ENCODE assay signal across 16 cellular contexts in genomic region chr2:216126943-216127342, GRCh38. TPM values are rescaled to one million over a fixed set of nuclear protein-coding genes. Genes with fewer than 3 reads are reported as not detected.
A peak's percentile ranks its signal among the peaks of the same experiment; 100 is the strongest.
DNase-seq lines count a peak whose midpoint lies in the region; ATAC-seq, FAIRE-seq and TF ChIP-seq lines count a peak whose summit lies in the region.
"Had no signal": no experiment of that assay in that cellular context is flagged by ENCODE, and none has a peak within 500 bp of the region (broad histone marks: within the 10 kb centered on the region; RNA-seq: fewer than 3 reads in every experiment).

No MANE protein-coding gene starts in this region.

- H3K4me3 Mint-ChIP-seq in natural killer cell: no peak overlapping the region
- H3K4me3 Mint-ChIP-seq in natural killer cell treated with Interleukin-12 subunit alpha and Interleukin-12 subunit beta and Interleukin-15 and Interleukin-18, amount 100 ng/mL, for 72 hours: no peak overlapping the region

- H3K27ac ChIP-seq in HL-60 (replicated peaks): peak overlapping the region; percentile 60
- no peak overlapping the region for H3K27ac ChIP-seq in GM12878 (ENCODE audit: control insufficient read depth, insufficient read depth)
- H3K27ac ChIP-seq in aorta (ENCODE audit: low read depth in 1 of 2, low read length in 2 of 2): no peak overlapping the region

- RAD21 ChIA-PET in GM12878 (lab: Charles Lee; ENCODE audit: unreplicated experiment): no interaction called here

- SMC1A ChIA-PET in GM12878 (lab: Charles Lee; ENCODE audit: uncharacterized antibody, unreplicated experiment): interaction anchor here (1.0 to 3.8 kb wide), 5 partner anchors 12 to 110 kb away, joined by 3 to 22 read pairs (median 3); no protein-coding TSS in a partner anchor

- no peak overlapping the region for H3K9ac ChIP-seq in GM12878 (ENCODE audit: control insufficient read depth, insufficient read depth, low read length)

- peaks cover 7 to 47% of the 10 kb centered on the region in 2 experiments for H3K36me3 ChIP-seq in GM12878 (ENCODE audit: control insufficient read depth in 2 of 2, insufficient read depth in 2 of 2, low read length in 1 of 2)
- peaks cover 8 to 12% of the 10 kb centered on the region in 2 donors for H3K36me3 ChIP-seq in aorta (ENCODE audit: control insufficient read depth in 1 of 2, insufficient read depth in 2 of 2, low read length in 1 of 2)

- no peaks in the 10 kb centered on the region for H3K9me3 ChIP-seq in GM12878 (replicated peaks; ENCODE audit: control insufficient read depth, insufficient read depth, low read length)
- H3K9me3 ChIP-seq in aorta (ENCODE audit: control insufficient read depth, low read length): no peaks in the 10 kb centered on the region

- BruUV-seq in GM12878 (replicated peaks; lab: Mats Ljungman, UMichigan): no TSS peak

- CTCF ChIA-PET in GM12878 (lab: Yijun Ruan, JAX): interaction anchor here (1.0 to 4.6 kb wide), 4 partner anchors 13 to 103 kb away, joined by 3 to 29 read pairs (median 12); partner anchors contain the start of gene XRCC5

- TF ChIP-seq EP300 in GM12878 (IDR thresholded peaks at IDR 0.05; ENCODE audit: borderline replicate concordance in 1 of 2, control insufficient read depth in 1 of 2, low read depth in 2 of 2, low read length in 2 of 2): no peak

- H3K36me3 Mint-ChIP-seq in natural killer cell: peaks cover 53% of the 10 kb centered on the region
- H3K36me3 Mint-ChIP-seq in natural killer cell treated with Interleukin-12 subunit alpha and Interleukin-12 subunit beta and Interleukin-15 and Interleukin-18, amount 100 ng/mL, for 72 hours: peaks cover 56% of the 10 kb centered on the region

- H3K9me3 Mint-ChIP-seq in natural killer cell: no peaks in the 10 kb centered on the region
- no peaks in the 10 kb centered on the region for H3K9me3 Mint-ChIP-seq in natural killer cell treated with Interleukin-12 subunit alpha and Interleukin-12 subunit beta and Interleukin-15 and Interleukin-18, amount 100 ng/mL, for 72 hours

- peaks cover 26 to 28% of the 10 kb centered on the region in 2 donors for H3K4me1 Mint-ChIP-seq in natural killer cell
- H3K4me1 Mint-ChIP-seq in natural killer cell treated with Interleukin-12 subunit alpha and Interleukin-12 subunit beta and Interleukin-15 and Interleukin-18, amount 100 ng/mL, for 72 hours (ENCODE audit: low read depth in 2 of 2): peaks cover 20 to 29% of the 10 kb centered on the region in 2 donors

- intact Hi-C loops in natural killer cell (cut with micrococcal nuclease): no loop called here
- intact Hi-C loops in GM12878 (cut with micrococcal nuclease; ENCODE audit: unreplicated experiment): no loop called here
- intact Hi-C loops in aorta (cut with DNase I): no loop called here

- no peaks in the 10 kb centered on the region for H4K20me1 ChIP-seq in GM12878 (ENCODE audit: control insufficient read depth, insufficient read depth)

- no peak for ATAC-seq in natural killer cell
- ATAC-seq in natural killer cell treated with Interleukin-12 subunit alpha and Interleukin-12 subunit beta and Interleukin-15 and Interleukin-18, amount 100 ng/mL, for 72 hours: no peak
- no peak for ATAC-seq in GM12878
- no peak for ATAC-seq in HG03159 (IDR thresholded peaks at IDR 0.05; ENCODE audit: unreplicated experiment)
- no peak for ATAC-seq in aorta (ENCODE audit: low FRiP score)
- ATAC-seq: K562 had no signal

- no peak overlapping the region for H3K4me2 ChIP-seq in GM12878 (ENCODE audit: control insufficient read depth, insufficient read depth)

- POLR2A ChIA-PET in GM12878 (lab: Charles Lee): no interaction called here

- H3K27me3 ChIP-seq in HL-60 (ENCODE audit: insufficient read depth, poor library complexity, severe bottlenecking) (no peaks in the 10 kb centered on the region), GM12878 (replicated peaks in 1 of 2; ENCODE audit: control insufficient read depth in 2 of 2, insufficient read depth in 2 of 2, low read length in 1 of 2) (no peaks in the 10 kb centered on the region), aorta (ENCODE audit: control insufficient read depth in 1 of 2, insufficient read depth in 2 of 2, low read length in 1 of 2) (no peaks in the 10 kb centered on the region)

- TF ChIP-seq POLR2A in GM12878 (IDR thresholded peaks at IDR 0.05; ENCODE audit: low read depth, low read length): no peak

- in situ Hi-C loops in GM12878 (cut with MboI): no loop called here

- FAIRE-seq in GM12878 (lab: Jason Lieb, UNC): no peak
- FAIRE-seq: K562 had no signal

- H2AFZ ChIP-seq in GM12878 (ENCODE audit: control insufficient read depth, low read depth, low read length): no peak overlapping the region

- no peak overlapping the region for H3K4me3 ChIP-seq in HL-60 (replicated peaks; ENCODE audit: insufficient read depth, low read length)
- H3K4me3 ChIP-seq in GM12878: no peak overlapping the region
- no peak overlapping the region for H3K4me3 ChIP-seq in aorta (ENCODE audit: low read length in 2 of 2)
- H3K4me3 ChIP-seq: K562 had no signal

- DNase-seq in natural killer cell (no peak), HL-60 (ENCODE audit: low read depth in 1 of 2, low spot score in 1 of 2) (peak in 1 of 2 experiments; percentile 6), GM12878 (ENCODE audit: low read depth, low spot score) (no peak), hippocampal formation (lab: John Stamatoyannopoulos, UW) (no peak), aorta (no peak)
- DNase-seq in natural killer cell treated with Interleukin-12 subunit alpha and Interleukin-12 subunit beta and Interleukin-15 and Interleukin-18, amount 100 ng/mL, for 72 hours (ENCODE audit: low spot score): no peak
- DNase-seq: DMS79 treated with DMSO at 0.1 percent for 48 hours; HCEC 1CT; NCI-H1417; NCI-H1930; NCI-H2171; NCI-H446; NK-92 treated with Interleukin-12 subunit alpha and Interleukin-12 subunit beta, amount 100 ng/mL, for 24 hours; SHP77 treated with DMSO at 0.1 percent for 48 hours had no signal

- no peak for TF ChIP-seq RAD21 in GM12878 (IDR thresholded peaks at IDR 0.05; ENCODE audit: insufficient read depth, low read depth, low read length)

- H3K27ac Mint-ChIP-seq in natural killer cell: peak overlapping the region; percentile 47 to 66
- H3K27ac Mint-ChIP-seq in natural killer cell treated with Interleukin-12 subunit alpha and Interleukin-12 subunit beta and Interleukin-15 and Interleukin-18, amount 100 ng/mL, for 72 hours: no peak overlapping the region

- no peaks in the 10 kb centered on the region for H3K27me3 Mint-ChIP-seq in natural killer cell (ENCODE audit: low read depth in 2 of 2)
- H3K27me3 Mint-ChIP-seq in natural killer cell treated with Interleukin-12 subunit alpha and Interleukin-12 subunit beta and Interleukin-15 and Interleukin-18, amount 100 ng/mL, for 72 hours: no peaks in the 10 kb centered on the region

- H3K4me1 ChIP-seq in GM12878 (ENCODE audit: control insufficient read depth, insufficient read depth, low read length) (no peaks in the 10 kb centered on the region), aorta (ENCODE audit: control insufficient read depth in 1 of 2, insufficient read depth in 2 of 2, low read length in 2 of 2) (no peaks in the 10 kb centered on the region)

- WGBS in GM12878 (ENCODE audit: insufficient coverage, insufficient replicate concordance, low lambda C conversion rate, missing lambda C conversion rate): 88% methylated on average over 5 of the region's 5 CpGs
- WGBS in aorta, 2 donors: 94 to 95% methylated on average over 5 of the region's 5 CpGs

- H3K79me2 ChIP-seq in GM12878 (ENCODE audit: control insufficient read depth, insufficient read depth, low read length): peaks cover 2% of the 10 kb centered on the region

- TF ChIP-seq CTCF in natural killer cell (IDR thresholded peaks at IDR 0.05) (no peak), HL-60 (IDR thresholded peaks at IDR 0.05; ENCODE audit: insufficient read depth, low read length) (no peak), GM12878 (IDR thresholded peaks at IDR 0.05 in 2 of 3, conservative IDR thresholded peaks at IDR 0.05 in 1 of 3; ENCODE audit: control insufficient read depth in 2 of 3, extremely low read depth in 1 of 3, insufficient read depth in 1 of 3, low read depth in 3 of 3, low read length in 3 of 3) (no peak)

RNA-seq across cellular contexts. Expression of gene XRCC5, which starts 17.8 kb away (rescaled TPM):
- total RNA-seq in natural killer cell (100 to 1,000 TPM; 188 to 220 (median 201) TPM), GM12878 (2014; rRNA removed) (403 and 444 TPM in 2 replicates), GM12878 (2014; rRNA removed; fragmentation: Illumina TruSeq; extraction: Trizol) (489 and 508 TPM in 2 replicates), GM12878 (2021) (479 and 499 TPM in 2 replicates), aorta (100 to 1,000 TPM; 170 to 189 TPM)
- 100 to 1,000 TPM; 454 to 500 TPM for total RNA-seq in natural killer cell treated with Interleukin-12 subunit alpha and Interleukin-12 subunit beta and Interleukin-15 and Interleukin-18, amount 100 ng/mL, for 72 hours
- 263 and 285 TPM in 2 replicates for total RNA-seq in GM12878 (2013; cell fraction: nucleolus; rRNA removed)
- polyA plus RNA-seq in GM12878 (2011; ENCODE audit: low read depth): 207 TPM
- polyA plus RNA-seq in GM12878 (2011; rRNA removed) (636 and 704 TPM in 2 replicates), GM12878 (2014; fragmentation: Illumina TruSeq; extraction: Trizol) (496 and 588 TPM in 2 replicates), GM12878 (2014; fragmentation: Nextera tagmentation; extraction: Ambion mirVana) (100 to 1,000 TPM; 552 to 556 TPM), GM12878 (2014; rRNA removed) (227 and 259 TPM in 2 replicates), GM12878 (2016; fragmentation: Nextera tagmentation; extraction: Ambion mirVana) (100 to 1,000 TPM; 770 to 815 TPM), aorta (10 to 100 TPM; 64.0 to 80.2 TPM)
- polyA plus RNA-seq in GM12878 (2011; cell fraction: cytosol; rRNA removed): 275 and 287 TPM in 2 replicates
- polyA plus RNA-seq in GM12878 (2011; cell fraction: nucleus; rRNA removed): 218 and 240 TPM in 2 replicates
- polyA plus RNA-seq in GM12878 (2012): 158 and 167 TPM in 2 replicates
- polyA minus RNA-seq in GM12878 (2011; rRNA and poly(A)+ RNA removed): 521 and 1,300 TPM in 2 replicates
- polyA minus RNA-seq in GM12878 (2011; cell fraction: cytosol; rRNA and poly(A)+ RNA removed): 139 and 143 TPM in 2 replicates
- polyA minus RNA-seq in GM12878 (2011; cell fraction: nucleus; rRNA and poly(A)+ RNA removed): 186 and 262 TPM in 2 replicates

RNA-seq across cellular contexts. Expression of gene TMEM169, which starts 45.2 kb away (rescaled TPM):
- total RNA-seq in natural killer cell (1 to 10 TPM in 1 of 3 donors, under 1 TPM in 2; 0.68 to 1.5 (median 0.98) TPM), GM12878 (2014; rRNA removed) (1.4 and 1.6 TPM in 2 replicates), GM12878 (2014; rRNA removed; fragmentation: Illumina TruSeq; extraction: Trizol) (2.5 TPM in 2 replicates), GM12878 (2021) (2.4 and 2.7 TPM in 2 replicates), aorta (under 1 TPM; 0.32 to 0.72 TPM)
- 1 to 10 TPM in 1 of 2 donors, under 1 TPM in 1; 0.56 to 1.9 TPM for total RNA-seq in natural killer cell treated with Interleukin-12 subunit alpha and Interleukin-12 subunit beta and Interleukin-15 and Interleukin-18, amount 100 ng/mL, for 72 hours
- 0.67 and 0.71 TPM in 2 replicates for total RNA-seq in GM12878 (2013; cell fraction: nucleolus; rRNA removed)
- polyA plus RNA-seq in GM12878 (2011; ENCODE audit: low read depth): 0.16 TPM
- polyA plus RNA-seq in GM12878 (2011; rRNA removed) (0.13 and 0.23 TPM in 2 replicates), GM12878 (2014; fragmentation: Illumina TruSeq; extraction: Trizol) (2.3 and 2.8 TPM in 2 replicates), GM12878 (2014; fragmentation: Nextera tagmentation; extraction: Ambion mirVana) (1 to 10 TPM in 1 of 2 experiments, under 1 TPM in 1; 0.57 to 1.2 TPM), GM12878 (2014; rRNA removed) (1.5 and 3.2 TPM in 2 replicates), GM12878 (2016; fragmentation: Nextera tagmentation; extraction: Ambion mirVana) (1 to 10 TPM; 2.1 to 3.1 TPM), aorta (not detected)
- 0.02 and 0.07 TPM in 2 replicates for polyA plus RNA-seq in GM12878 (2011; cell fraction: cytosol; rRNA removed)
- 0.06 TPM in 1 of 2 replicates, not detected in the other for polyA plus RNA-seq in GM12878 (2011; cell fraction: nucleus; rRNA removed)
- polyA plus RNA-seq in GM12878 (2012): 0.26 and 0.58 TPM in 2 replicates
- polyA minus RNA-seq in GM12878 (2011; rRNA and poly(A)+ RNA removed): 0.82 TPM in 1 of 2 replicates, not detected in the other
- not detected in 2 replicates for polyA minus RNA-seq in GM12878 (2011; cell fraction: cytosol; rRNA and poly(A)+ RNA removed)
- polyA minus RNA-seq in GM12878 (2011; cell fraction: nucleus; rRNA and poly(A)+ RNA removed): 0.12 TPM in 1 of 2 replicates, not detected in the other

RNA-seq across cellular contexts. Expression of gene PECR, which starts 45.3 kb away (rescaled TPM):
- 10 to 100 TPM; 15.4 to 25.7 (median 17.5) TPM for total RNA-seq in natural killer cell
- 10 to 100 TPM; 10.5 to 16.1 TPM for total RNA-seq in natural killer cell treated with Interleukin-12 subunit alpha and Interleukin-12 subunit beta and Interleukin-15 and Interleukin-18, amount 100 ng/mL, for 72 hours
- total RNA-seq in GM12878 (2013; cell fraction: nucleolus; rRNA removed): 39.0 and 48.8 TPM in 2 replicates
- 25.6 and 36.2 TPM in 2 replicates for total RNA-seq in GM12878 (2014; rRNA removed)
- total RNA-seq in GM12878 (2014; rRNA removed; fragmentation: Illumina TruSeq; extraction: Trizol): 25.7 and 27.5 TPM in 2 replicates
- 20.4 and 25.3 TPM in 2 replicates for total RNA-seq in GM12878 (2021)
- 34.7 TPM for polyA plus RNA-seq in GM12878 (2011; ENCODE audit: low read depth)
- polyA plus RNA-seq in GM12878 (2011; rRNA removed): 30.4 and 36.8 TPM in 2 replicates
- 26.9 and 33.7 TPM in 2 replicates for polyA plus RNA-seq in GM12878 (2011; cell fraction: cytosol; rRNA removed)
- 21.6 and 23.4 TPM in 2 replicates for polyA plus RNA-seq in GM12878 (2011; cell fraction: nucleus; rRNA removed)
- 13.5 and 20.7 TPM in 2 replicates for polyA plus RNA-seq in GM12878 (2012)
- polyA plus RNA-seq in GM12878 (2014; fragmentation: Illumina TruSeq; extraction: Trizol): 28.8 and 30.2 TPM in 2 replicates
- 10 to 100 TPM in 1 of 2 experiments, 1 to 10 TPM in 1; 7.6 to 10.4 TPM for polyA plus RNA-seq in GM12878 (2014; fragmentation: Nextera tagmentation; extraction: Ambion mirVana)
- 26.1 and 37.4 TPM in 2 replicates for polyA plus RNA-seq in GM12878 (2014; rRNA removed)
- 10 to 100 TPM; 22.4 to 27.8 TPM for polyA plus RNA-seq in GM12878 (2016; fragmentation: Nextera tagmentation; extraction: Ambion mirVana)
- polyA minus RNA-seq in GM12878 (2011; rRNA and poly(A)+ RNA removed): 31.8 and 50.8 TPM in 2 replicates
- polyA minus RNA-seq in GM12878 (2011; cell fraction: cytosol; rRNA and poly(A)+ RNA removed): 6.8 and 7.9 TPM in 2 replicates
- polyA minus RNA-seq in GM12878 (2011; cell fraction: nucleus; rRNA and poly(A)+ RNA removed): 17.5 and 19.0 TPM in 2 replicates
- 1 to 10 TPM; 3.0 to 5.6 TPM for total RNA-seq in aorta
- polyA plus RNA-seq in aorta: 1 to 10 TPM; 2.8 to 9.3 TPM

Comparison
In these comparisons a context has a peak if more than half of its experiments do, and no peak if none do; other contexts are left out.
1. H3K27ac Mint-ChIP-seq: peak in natural killer cell (2 of 2); none in natural killer cell treated with Interleukin-12 subunit alpha and Interleukin-12 subunit beta and Interleukin-15 and Interleukin-18, amount 100 ng/mL, for 72 hours (0 of 2).